In the genomic region with DNA sequence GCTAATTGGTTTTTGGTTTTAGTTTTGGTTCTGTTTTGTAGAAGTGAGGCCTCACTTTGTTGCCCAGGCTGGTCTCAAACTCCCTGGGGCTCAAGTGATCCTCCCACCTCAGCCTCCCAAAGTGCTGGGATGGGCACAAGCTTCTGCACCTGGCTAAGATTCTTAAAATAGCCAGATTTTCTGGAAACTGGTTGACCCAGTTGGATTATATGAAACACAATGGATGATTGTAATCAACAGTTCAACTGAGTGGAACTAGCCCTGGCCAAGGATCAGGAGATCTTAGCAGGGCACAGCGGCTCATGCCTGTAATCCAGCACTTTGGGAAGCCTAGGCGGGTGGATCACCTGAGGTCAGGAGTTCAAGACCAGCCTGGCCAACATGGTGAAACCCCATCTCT, we compare ENCODE assay signal across 32 cellular contexts.
"Had no signal": no experiment of that assay in that cellular context is flagged by ENCODE, and none has a peak within 500 bp of the region (broad histone marks: within the 10 kb centered on the region; RNA-seq: fewer than 3 reads in every experiment).

No MANE protein-coding gene starts in this region.

- H3K36me3 ChIP-seq: ascending aorta had no signal

- H3K27me3 Mint-ChIP-seq: activated B cell treated with CpG ODN at 0.5 μM for 24 hours; activated CD4-positive, alpha-beta memory T cell treated with anti-CD3 and anti-CD28 coated beads for 36 hours; activated CD4-positive, alpha-beta T cell treated with anti-CD3 and anti-CD28 coated beads, Interleukin-2, amount 10 ng/mL, durations not matched to agents 24 days and 14 days; activated CD8-positive, alpha-beta memory T cell treated with anti-CD3 and anti-CD28 coated beads, Interleukin-2, amount 10 ng/mL, durations not matched to agents 7 days and 5 days; activated naive CD4-positive, alpha-beta T cell treated with anti-CD3 and anti-CD28 coated beads, Interleukin-2, amount 10 ng/mL, durations not matched to agents 7 days and 5 days; activated naive CD4-positive, alpha-beta T cell treated with anti-CD3 and anti-CD28 coated beads, Interleukin-2, amount 50 U/mL, for 24 hours; activated naive CD8-positive, alpha-beta T cell; activated naive CD8-positive, alpha-beta T cell treated with anti-CD3 and anti-CD28 coated beads, Interleukin-2, amount 10 ng/mL, durations not matched to agents 7 days and 5 days; activated naive CD8-positive, alpha-beta T cell treated with anti-CD3 and anti-CD28 coated beads, Interleukin-2, amount 50 U/mL, for 24 hours; activated T-cell treated with anti-CD3 and anti-CD28 coated beads, Interleukin-2, amount 50 U/mL, for 24 hours; brain had no signal

- H3K27ac Mint-ChIP-seq: activated B cell treated with CpG ODN at 0.5 μM for 24 hours; activated CD4-positive, alpha-beta memory T cell treated with anti-CD3 and anti-CD28 coated beads for 36 hours; activated CD4-positive, alpha-beta T cell treated with anti-CD3 and anti-CD28 coated beads, Interleukin-2, amount 10 ng/mL, durations not matched to agents 24 days and 14 days; activated CD8-positive, alpha-beta memory T cell treated with anti-CD3 and anti-CD28 coated beads, Interleukin-2, amount 10 ng/mL, durations not matched to agents 7 days and 5 days; activated CD8-positive, alpha-beta T cell treated with anti-CD3 and anti-CD28 coated beads, Interleukin-2, amount 10 ng/mL, durations not matched to agents 7 days and 5 days; activated naive CD4-positive, alpha-beta T cell treated with anti-CD3 and anti-CD28 coated beads, Interleukin-2, amount 10 ng/mL, durations not matched to agents 7 days and 5 days; activated naive CD4-positive, alpha-beta T cell treated with anti-CD3 and anti-CD28 coated beads, Interleukin-2, amount 50 U/mL, for 24 hours; activated naive CD8-positive, alpha-beta T cell; activated naive CD8-positive, alpha-beta T cell treated with anti-CD3 and anti-CD28 coated beads, Interleukin-2, amount 10 ng/mL, durations not matched to agents 7 days and 5 days; activated naive CD8-positive, alpha-beta T cell treated with anti-CD3 and anti-CD28 coated beads, Interleukin-2, amount 50 U/mL, for 24 hours; activated T-cell treated with anti-CD3 and anti-CD28 coated beads, Interleukin-2, amount 50 U/mL, for 24 hours; activated T-helper 2 cell treated with anti-CD3 and anti-CD28 coated beads, Interferon-gamma antibody, Interleukin-2, Interleukin-4, amounts not matched to agents 10 μg/mL and 5 μg/mL and 100 μg/mL, durations not matched to agents 14 hours and 24 hours and 36 hours; T-helper 1 cell treated with Interleukin-12 subunit alpha and Interleukin-12 subunit beta and Interleukin-4 antibody, amounts not matched to agents 30 μg/mL and 1 μg/mL, for 36 hours; T-helper 2 cell treated with Interferon-gamma antibody and Interleukin-4, amounts not matched to agents 5 μg/mL and 100 μg/mL, for 36 hours had no signal

- H3K4me3 Mint-ChIP-seq: activated B cell treated with CpG ODN at 0.5 μM for 24 hours; activated CD4-positive, alpha-beta memory T cell treated with anti-CD3 and anti-CD28 coated beads for 36 hours; activated CD4-positive, alpha-beta T cell treated with anti-CD3 and anti-CD28 coated beads, Interleukin-2, amount 10 ng/mL, durations not matched to agents 24 days and 14 days; activated CD8-positive, alpha-beta memory T cell treated with anti-CD3 and anti-CD28 coated beads, Interleukin-2, amount 10 ng/mL, durations not matched to agents 7 days and 5 days; activated CD8-positive, alpha-beta T cell treated with anti-CD3 and anti-CD28 coated beads, Interleukin-2, amount 10 ng/mL, durations not matched to agents 7 days and 5 days; activated naive CD4-positive, alpha-beta T cell treated with anti-CD3 and anti-CD28 coated beads, Interleukin-2, amount 10 ng/mL, durations not matched to agents 7 days and 5 days; activated naive CD4-positive, alpha-beta T cell treated with anti-CD3 and anti-CD28 coated beads, Interleukin-2, amount 50 U/mL, for 24 hours; activated naive CD8-positive, alpha-beta T cell; activated naive CD8-positive, alpha-beta T cell treated with anti-CD3 and anti-CD28 coated beads, Interleukin-2, amount 10 ng/mL, durations not matched to agents 7 days and 5 days; activated naive CD8-positive, alpha-beta T cell treated with anti-CD3 and anti-CD28 coated beads, Interleukin-2, amount 50 U/mL, for 24 hours; activated T-cell treated with anti-CD3 and anti-CD28 coated beads, Interleukin-2, amount 50 U/mL, for 24 hours; brain; T-helper 1 cell treated with Interleukin-12 subunit alpha and Interleukin-12 subunit beta and Interleukin-4 antibody, amounts not matched to agents 30 μg/mL and 1 μg/mL, for 36 hours; T-helper 2 cell treated with Interferon-gamma antibody and Interleukin-4, amounts not matched to agents 5 μg/mL and 100 μg/mL, for 36 hours had no signal

- H3K4me3 ChIP-seq: ascending aorta had no signal

- ATAC-seq: activated CD8-positive, alpha-beta memory T cell treated with anti-CD3 and anti-CD28 coated beads, Interleukin-2, amount 10 ng/mL, durations not matched to agents 7 days and 5 days; activated CD8-positive, alpha-beta T cell treated with anti-CD3 and anti-CD28 coated beads, Interleukin-2, amount 10 ng/mL, durations not matched to agents 7 days and 5 days; activated naive CD8-positive, alpha-beta T cell treated with anti-CD3 and anti-CD28 coated beads, Interleukin-2, amount 50 U/mL, for 24 hours had no signal

- H3K9me3 ChIP-seq: ascending aorta had no signal

- H3K36me3 Mint-ChIP-seq: activated CD4-positive, alpha-beta memory T cell treated with anti-CD3 and anti-CD28 coated beads for 36 hours; activated CD8-positive, alpha-beta memory T cell treated with anti-CD3 and anti-CD28 coated beads, Interleukin-2, amount 10 ng/mL, durations not matched to agents 7 days and 5 days; activated naive CD4-positive, alpha-beta T cell treated with anti-CD3 and anti-CD28 coated beads, Interleukin-2, amount 50 U/mL, for 24 hours; activated naive CD8-positive, alpha-beta T cell treated with anti-CD3 and anti-CD28 coated beads, Interleukin-2, amount 10 ng/mL, durations not matched to agents 7 days and 5 days had no signal

- DNase-seq: activated B cell treated with CpG ODN at 0.5 μM for 24 hours; activated CD4-positive, alpha-beta memory T cell treated with anti-CD3 and anti-CD28 coated beads for 36 hours; activated CD4-positive, alpha-beta T cell treated with anti-CD3 and anti-CD28 coated beads for 4 hours; activated CD4-positive, alpha-beta T cell treated with anti-CD3 and anti-CD28 coated beads, Interleukin-2, amount 10 ng/mL, durations not matched to agents 24 days and 14 days; activated CD4-positive, alpha-beta T cell treated with anti-CD3 and anti-CD28 coated beads, Interleukin-2, amount 50 U/mL, for 1 hour; activated CD4-positive, alpha-beta T cell treated with anti-CD3 and anti-CD28 coated beads, Interleukin-2, amount 50 U/mL, for 4 hours; activated CD4-positive, CD25-positive, alpha-beta regulatory T cell treated with anti-CD3 and anti-CD28 coated beads, Interleukin-2, amount 50 U/mL, for 72 hours; activated CD8-positive, alpha-beta memory T cell treated with anti-CD3 and anti-CD28 coated beads for 24 hours; activated CD8-positive, alpha-beta memory T cell treated with anti-CD3 and anti-CD28 coated beads, Interleukin-2, amount 10 ng/mL, durations not matched to agents 7 days and 5 days; activated CD8-positive, alpha-beta memory T cell treated with anti-CD3 and anti-CD28 coated beads, Interleukin-2, amount 50 U/mL, for 48 hours; activated CD8-positive, alpha-beta T cell treated with anti-CD3 and anti-CD28 coated beads, Interleukin-2, amount 10 ng/mL, durations not matched to agents 7 days and 5 days; activated effector memory CD4-positive, alpha-beta T cell treated with Interleukin-2 at 50 U/mL for 16 hours; activated gamma-delta T cell; activated naive CD4-positive, alpha-beta T cell treated with anti-CD3 and anti-CD28 coated beads, Interleukin-2, amount 10 ng/mL, durations not matched to agents 7 days and 5 days; activated naive CD4-positive, alpha-beta T cell treated with Interleukin-2 at 50 U/mL for 16 hours; activated naive CD8-positive, alpha-beta T cell treated with anti-CD3 and anti-CD28 coated beads, Interleukin-2, amount 10 ng/mL, durations not matched to agents 7 days and 5 days; activated naive CD8-positive, alpha-beta T cell treated with anti-CD3 and anti-CD28 coated beads, Interleukin-2, amount 50 U/mL, for 24 hours; activated T-cell treated with anti-CD3 and anti-CD28 coated beads, Interleukin-2, amount 50 U/mL, for 24 hours; activated T-cell treated with anti-CD3 and anti-CD28 coated beads, Interleukin-2, amount 50 U/mL, for 48 hours; amygdala; anterior cingulate cortex; central memory CD4-positive, alpha-beta T cell; T-helper 2 cell; T-helper 9 cell had no signal

- H3K9me3 Mint-ChIP-seq: activated B cell treated with CpG ODN at 0.5 μM for 24 hours; activated CD4-positive, alpha-beta memory T cell treated with anti-CD3 and anti-CD28 coated beads for 36 hours; activated CD4-positive, alpha-beta T cell treated with anti-CD3 and anti-CD28 coated beads, Interleukin-2, amount 10 ng/mL, durations not matched to agents 24 days and 14 days; activated naive CD4-positive, alpha-beta T cell treated with anti-CD3 and anti-CD28 coated beads, Interleukin-2, amount 10 ng/mL, durations not matched to agents 7 days and 5 days; activated naive CD4-positive, alpha-beta T cell treated with anti-CD3 and anti-CD28 coated beads, Interleukin-2, amount 50 U/mL, for 24 hours; activated naive CD8-positive, alpha-beta T cell treated with anti-CD3 and anti-CD28 coated beads, Interleukin-2, amount 10 ng/mL, durations not matched to agents 7 days and 5 days; activated naive CD8-positive, alpha-beta T cell treated with anti-CD3 and anti-CD28 coated beads, Interleukin-2, amount 50 U/mL, for 24 hours; activated T-cell treated with anti-CD3 and anti-CD28 coated beads, Interleukin-2, amount 50 U/mL, for 24 hours; activated T-helper 2 cell treated with anti-CD3 and anti-CD28 coated beads, Interferon-gamma antibody, Interleukin-2, Interleukin-4, amounts not matched to agents 10 μg/mL and 5 μg/mL and 100 μg/mL, durations not matched to agents 14 hours and 24 hours and 36 hours; brain; T-helper 1 cell treated with Interleukin-12 subunit alpha and Interleukin-12 subunit beta and Interleukin-4 antibody, amounts not matched to agents 30 μg/mL and 1 μg/mL, for 36 hours; T-helper 2 cell treated with Interferon-gamma antibody and Interleukin-4, amounts not matched to agents 5 μg/mL and 100 μg/mL, for 36 hours had no signal

- H3K27me3 ChIP-seq: ascending aorta had no signal

- H3K27ac ChIP-seq: ascending aorta, VCaP had no signal
